1 cellular context compared by ENCODE assay signal in the genomic region with DNA sequence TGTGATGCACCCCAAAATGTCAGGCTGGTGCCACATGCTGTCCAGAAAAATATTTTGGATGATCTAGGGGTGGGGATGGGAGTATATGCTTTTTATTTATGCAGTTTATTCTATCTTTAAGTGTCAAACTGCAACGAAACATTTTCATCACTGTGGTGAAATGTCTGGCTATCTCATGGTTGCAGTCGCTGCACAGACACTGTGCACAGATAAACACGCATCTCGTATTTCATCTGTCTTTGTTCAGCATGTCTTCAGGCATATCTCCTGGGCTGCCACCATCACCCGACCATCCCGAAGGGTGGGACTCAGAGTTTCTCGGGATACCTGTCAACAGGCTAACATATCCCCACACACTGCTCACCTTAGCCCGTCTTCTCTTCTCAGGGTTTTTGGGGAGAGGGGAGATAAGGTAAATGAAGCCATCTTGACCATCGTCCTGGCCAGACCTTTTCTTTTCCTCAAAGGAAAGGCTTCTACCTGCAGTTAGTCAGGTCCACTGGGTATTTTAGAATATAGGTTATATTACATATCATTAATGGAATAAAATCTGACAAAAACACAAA.
A peak's percentile ranks its signal among the peaks of the same experiment; 100 is the strongest.
TF ChIP-seq lines count a peak whose summit lies in the region.

No MANE protein-coding gene starts in this region.

TF ChIP-seq in K562, 482 proteins besides CTCF, POLR2A, EP300 and RAD21 (continued from another document and continues in another):
- TF ChIP-seq, protein P1, sequence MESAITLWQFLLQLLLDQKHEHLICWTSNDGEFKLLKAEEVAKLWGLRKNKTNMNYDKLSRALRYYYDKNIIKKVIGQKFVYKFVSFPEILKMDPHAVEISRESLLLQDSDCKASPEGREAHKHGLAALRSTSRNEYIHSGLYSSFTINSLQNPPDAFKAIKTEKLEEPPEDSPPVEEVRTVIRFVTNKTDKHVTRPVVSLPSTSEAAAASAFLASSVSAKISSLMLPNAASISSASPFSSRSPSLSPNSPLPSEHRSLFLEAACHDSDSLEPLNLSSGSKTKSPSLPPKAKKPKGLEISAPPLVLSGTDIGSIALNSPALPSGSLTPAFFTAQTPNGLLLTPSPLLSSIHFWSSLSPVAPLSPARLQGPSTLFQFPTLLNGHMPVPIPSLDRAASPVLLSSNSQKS (CRISPR knock-in tag; IDR thresholded peaks at IDR 0.05): no peak
- no peak for TF ChIP-seq CBX5 (IDR thresholded peaks at IDR 0.05; ENCODE audit: borderline replicate concordance, low read depth)
- TF ChIP-seq, protein P2, sequence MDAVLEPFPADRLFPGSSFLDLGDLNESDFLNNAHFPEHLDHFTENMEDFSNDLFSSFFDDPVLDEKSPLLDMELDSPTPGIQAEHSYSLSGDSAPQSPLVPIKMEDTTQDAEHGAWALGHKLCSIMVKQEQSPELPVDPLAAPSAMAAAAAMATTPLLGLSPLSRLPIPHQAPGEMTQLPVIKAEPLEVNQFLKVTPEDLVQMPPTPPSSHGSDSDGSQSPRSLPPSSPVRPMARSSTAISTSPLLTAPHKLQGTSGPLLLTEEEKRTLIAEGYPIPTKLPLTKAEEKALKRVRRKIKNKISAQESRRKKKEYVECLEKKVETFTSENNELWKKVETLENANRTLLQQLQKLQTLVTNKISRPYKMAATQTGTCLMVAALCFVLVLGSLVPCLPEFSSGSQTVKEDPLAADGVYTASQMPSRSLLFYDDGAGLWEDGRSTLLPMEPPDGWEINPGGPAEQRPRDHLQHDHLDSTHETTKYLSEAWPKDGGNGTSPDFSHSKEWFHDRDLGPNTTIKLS (IDR thresholded peaks at IDR 0.05; ENCODE audit: borderline replicate concordance, low read depth): peak; percentile 40; the same call in 1 of the 2 replicates
- TF ChIP-seq, protein P3, sequence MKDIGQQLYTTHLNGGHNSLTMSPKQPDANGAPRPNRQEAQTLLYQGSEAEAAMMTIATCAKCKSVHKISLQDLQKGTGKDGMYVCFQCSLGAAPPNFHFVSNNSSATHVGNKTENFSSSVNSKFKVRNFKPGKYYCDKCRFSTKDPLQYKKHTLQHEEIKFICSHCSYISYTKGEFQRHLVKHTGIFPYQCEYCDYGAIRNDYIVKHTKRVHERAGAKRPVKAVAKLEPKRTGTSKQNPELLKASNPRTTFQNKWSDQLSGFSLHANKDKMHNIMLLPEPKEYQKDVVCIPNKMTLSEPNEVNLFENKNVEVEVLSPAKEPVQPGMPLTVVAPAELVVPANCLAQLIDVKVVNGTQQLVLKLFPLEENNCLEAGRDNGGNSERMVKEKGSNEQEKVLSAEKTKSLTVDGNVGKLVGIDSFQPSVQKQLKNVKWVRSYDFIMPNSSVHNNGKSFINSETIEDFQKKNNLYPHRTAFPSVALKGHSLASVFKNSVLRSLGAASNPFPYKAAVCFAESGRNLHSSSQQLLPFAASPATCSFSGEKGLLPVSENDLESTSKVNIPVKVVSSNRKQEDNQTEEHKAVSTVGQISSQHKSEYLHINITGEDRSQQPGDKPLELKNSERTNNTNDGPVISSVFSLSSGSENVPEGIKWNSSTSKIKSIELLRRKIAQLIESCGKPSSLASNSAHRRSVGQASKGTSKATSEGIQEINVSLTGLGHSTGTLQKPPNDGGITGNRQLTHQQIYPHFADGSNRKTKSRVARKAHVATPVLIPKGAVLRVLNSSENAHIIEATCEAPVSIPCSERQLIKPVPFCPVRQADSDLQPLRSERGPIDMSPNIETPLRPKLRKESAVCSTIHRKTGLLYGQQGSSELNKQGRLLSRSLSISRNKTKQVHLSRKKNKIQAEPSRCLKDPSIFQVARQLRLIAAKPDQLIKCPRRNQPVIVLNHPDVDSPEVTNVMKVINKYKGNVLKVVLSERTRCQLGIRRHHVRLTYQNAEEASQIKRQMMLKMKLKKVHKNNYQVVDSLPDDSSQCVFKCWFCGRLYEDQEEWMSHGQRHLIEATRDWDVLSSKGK (CRISPR knock-in tag; IDR thresholded peaks at IDR 0.05): no peak
- TF ChIP-seq, protein P4, sequence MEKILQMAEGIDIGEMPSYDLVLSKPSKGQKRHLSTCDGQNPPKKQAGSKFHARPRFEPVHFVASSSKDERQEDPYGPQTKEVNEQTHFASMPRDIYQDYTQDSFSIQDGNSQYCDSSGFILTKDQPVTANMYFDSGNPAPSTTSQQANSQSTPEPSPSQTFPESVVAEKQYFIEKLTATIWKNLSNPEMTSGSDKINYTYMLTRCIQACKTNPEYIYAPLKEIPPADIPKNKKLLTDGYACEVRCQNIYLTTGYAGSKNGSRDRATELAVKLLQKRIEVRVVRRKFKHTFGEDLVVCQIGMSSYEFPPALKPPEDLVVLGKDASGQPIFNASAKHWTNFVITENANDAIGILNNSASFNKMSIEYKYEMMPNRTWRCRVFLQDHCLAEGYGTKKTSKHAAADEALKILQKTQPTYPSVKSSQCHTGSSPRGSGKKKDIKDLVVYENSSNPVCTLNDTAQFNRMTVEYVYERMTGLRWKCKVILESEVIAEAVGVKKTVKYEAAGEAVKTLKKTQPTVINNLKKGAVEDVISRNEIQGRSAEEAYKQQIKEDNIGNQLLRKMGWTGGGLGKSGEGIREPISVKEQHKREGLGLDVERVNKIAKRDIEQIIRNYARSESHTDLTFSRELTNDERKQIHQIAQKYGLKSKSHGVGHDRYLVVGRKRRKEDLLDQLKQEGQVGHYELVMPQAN (IDR thresholded peaks at IDR 0.05; ENCODE audit: borderline replicate concordance): no peak
- TF ChIP-seq, protein P5, sequence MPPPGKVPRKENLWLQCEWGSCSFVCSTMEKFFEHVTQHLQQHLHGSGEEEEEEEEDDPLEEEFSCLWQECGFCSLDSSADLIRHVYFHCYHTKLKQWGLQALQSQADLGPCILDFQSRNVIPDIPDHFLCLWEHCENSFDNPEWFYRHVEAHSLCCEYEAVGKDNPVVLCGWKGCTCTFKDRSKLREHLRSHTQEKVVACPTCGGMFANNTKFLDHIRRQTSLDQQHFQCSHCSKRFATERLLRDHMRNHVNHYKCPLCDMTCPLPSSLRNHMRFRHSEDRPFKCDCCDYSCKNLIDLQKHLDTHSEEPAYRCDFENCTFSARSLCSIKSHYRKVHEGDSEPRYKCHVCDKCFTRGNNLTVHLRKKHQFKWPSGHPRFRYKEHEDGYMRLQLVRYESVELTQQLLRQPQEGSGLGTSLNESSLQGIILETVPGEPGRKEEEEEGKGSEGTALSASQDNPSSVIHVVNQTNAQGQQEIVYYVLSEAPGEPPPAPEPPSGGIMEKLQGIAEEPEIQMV (tag; conservative IDR thresholded peaks at IDR 0.05; ENCODE audit: low read depth): no peak
- TF ChIP-seq, protein P6, sequence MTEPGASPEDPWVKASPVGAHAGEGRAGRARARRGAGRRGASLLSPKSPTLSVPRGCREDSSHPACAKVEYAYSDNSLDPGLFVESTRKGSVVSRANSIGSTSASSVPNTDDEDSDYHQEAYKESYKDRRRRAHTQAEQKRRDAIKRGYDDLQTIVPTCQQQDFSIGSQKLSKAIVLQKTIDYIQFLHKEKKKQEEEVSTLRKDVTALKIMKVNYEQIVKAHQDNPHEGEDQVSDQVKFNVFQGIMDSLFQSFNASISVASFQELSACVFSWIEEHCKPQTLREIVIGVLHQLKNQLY (CRISPR knock-in tag; conservative IDR thresholded peaks at IDR 0.05): no peak
- TF ChIP-seq ZNF699 (CRISPR knock-in tag; IDR thresholded peaks at IDR 0.05; ENCODE audit: insufficient replicate concordance): no peak
- TF ChIP-seq SOX6 (IDR thresholded peaks at IDR 0.05): peak; percentile 97
- TF ChIP-seq DIDO1 (tag; IDR thresholded peaks at IDR 0.05; ENCODE audit: low read depth): no peak
- TF ChIP-seq, protein P7, sequence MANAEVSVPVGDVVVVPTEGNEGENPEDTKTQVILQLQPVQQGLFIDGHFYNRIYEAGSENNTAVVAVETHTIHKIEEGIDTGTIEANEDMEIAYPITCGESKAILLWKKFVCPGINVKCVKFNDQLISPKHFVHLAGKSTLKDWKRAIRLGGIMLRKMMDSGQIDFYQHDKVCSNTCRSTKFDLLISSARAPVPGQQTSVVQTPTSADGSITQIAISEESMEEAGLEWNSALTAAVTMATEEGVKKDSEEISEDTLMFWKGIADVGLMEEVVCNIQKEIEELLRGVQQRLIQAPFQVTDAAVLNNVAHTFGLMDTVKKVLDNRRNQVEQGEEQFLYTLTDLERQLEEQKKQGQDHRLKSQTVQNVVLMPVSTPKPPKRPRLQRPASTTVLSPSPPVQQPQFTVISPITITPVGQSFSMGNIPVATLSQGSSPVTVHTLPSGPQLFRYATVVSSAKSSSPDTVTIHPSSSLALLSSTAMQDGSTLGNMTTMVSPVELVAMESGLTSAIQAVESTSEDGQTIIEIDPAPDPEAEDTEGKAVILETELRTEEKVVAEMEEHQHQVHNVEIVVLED (CRISPR knock-in tag; IDR thresholded peaks at IDR 0.05): no peak
- TF ChIP-seq, protein P8, sequence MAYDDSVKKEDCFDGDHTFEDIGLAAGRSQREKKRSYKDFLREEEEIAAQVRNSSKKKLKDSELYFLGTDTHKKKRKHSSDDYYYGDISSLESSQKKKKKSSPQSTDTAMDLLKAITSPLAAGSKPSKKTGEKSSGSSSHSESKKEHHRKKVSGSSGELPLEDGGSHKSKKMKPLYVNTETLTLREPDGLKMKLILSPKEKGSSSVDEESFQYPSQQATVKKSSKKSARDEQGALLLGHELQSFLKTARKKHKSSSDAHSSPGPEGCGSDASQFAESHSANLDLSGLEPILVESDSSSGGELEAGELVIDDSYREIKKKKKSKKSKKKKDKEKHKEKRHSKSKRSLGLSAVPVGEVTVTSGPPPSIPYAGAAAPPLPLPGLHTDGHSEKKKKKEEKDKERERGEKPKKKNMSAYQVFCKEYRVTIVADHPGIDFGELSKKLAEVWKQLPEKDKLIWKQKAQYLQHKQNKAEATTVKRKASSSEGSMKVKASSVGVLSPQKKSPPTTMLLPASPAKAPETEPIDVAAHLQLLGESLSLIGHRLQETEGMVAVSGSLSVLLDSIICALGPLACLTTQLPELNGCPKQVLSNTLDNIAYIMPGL (CRISPR knock-in tag; IDR thresholded peaks at IDR 0.05): no peak
- no peak for TF ChIP-seq HDGF (IDR thresholded peaks at IDR 0.05)
- TF ChIP-seq, protein P9, sequence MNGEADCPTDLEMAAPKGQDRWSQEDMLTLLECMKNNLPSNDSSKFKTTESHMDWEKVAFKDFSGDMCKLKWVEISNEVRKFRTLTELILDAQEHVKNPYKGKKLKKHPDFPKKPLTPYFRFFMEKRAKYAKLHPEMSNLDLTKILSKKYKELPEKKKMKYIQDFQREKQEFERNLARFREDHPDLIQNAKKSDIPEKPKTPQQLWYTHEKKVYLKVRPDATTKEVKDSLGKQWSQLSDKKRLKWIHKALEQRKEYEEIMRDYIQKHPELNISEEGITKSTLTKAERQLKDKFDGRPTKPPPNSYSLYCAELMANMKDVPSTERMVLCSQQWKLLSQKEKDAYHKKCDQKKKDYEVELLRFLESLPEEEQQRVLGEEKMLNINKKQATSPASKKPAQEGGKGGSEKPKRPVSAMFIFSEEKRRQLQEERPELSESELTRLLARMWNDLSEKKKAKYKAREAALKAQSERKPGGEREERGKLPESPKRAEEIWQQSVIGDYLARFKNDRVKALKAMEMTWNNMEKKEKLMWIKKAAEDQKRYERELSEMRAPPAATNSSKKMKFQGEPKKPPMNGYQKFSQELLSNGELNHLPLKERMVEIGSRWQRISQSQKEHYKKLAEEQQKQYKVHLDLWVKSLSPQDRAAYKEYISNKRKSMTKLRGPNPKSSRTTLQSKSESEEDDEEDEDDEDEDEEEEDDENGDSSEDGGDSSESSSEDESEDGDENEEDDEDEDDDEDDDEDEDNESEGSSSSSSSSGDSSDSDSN (IDR thresholded peaks at IDR 0.05; ENCODE audit: borderline replicate concordance in 1 of 2, low read depth in 2 of 2, low read length in 2 of 2): no peak
- TF ChIP-seq GTF2A2 (tag; IDR thresholded peaks at IDR 0.05): no peak
- TF ChIP-seq, protein P10, sequence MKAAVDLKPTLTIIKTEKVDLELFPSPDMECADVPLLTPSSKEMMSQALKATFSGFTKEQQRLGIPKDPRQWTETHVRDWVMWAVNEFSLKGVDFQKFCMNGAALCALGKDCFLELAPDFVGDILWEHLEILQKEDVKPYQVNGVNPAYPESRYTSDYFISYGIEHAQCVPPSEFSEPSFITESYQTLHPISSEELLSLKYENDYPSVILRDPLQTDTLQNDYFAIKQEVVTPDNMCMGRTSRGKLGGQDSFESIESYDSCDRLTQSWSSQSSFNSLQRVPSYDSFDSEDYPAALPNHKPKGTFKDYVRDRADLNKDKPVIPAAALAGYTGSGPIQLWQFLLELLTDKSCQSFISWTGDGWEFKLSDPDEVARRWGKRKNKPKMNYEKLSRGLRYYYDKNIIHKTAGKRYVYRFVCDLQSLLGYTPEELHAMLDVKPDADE (conservative IDR thresholded peaks at IDR 0.05; ENCODE audit: control insufficient read depth, low read depth, low read length): no peak
- no peak for TF ChIP-seq LARP7 (IDR thresholded peaks at IDR 0.05)
- TF ChIP-seq JUND (IDR thresholded peaks at IDR 0.05; ENCODE audit: borderline replicate concordance, low read depth, low read length): peak; percentile 74
- peak; percentile 76; the same call in 2 of the 3 replicates for TF ChIP-seq JUND (tag; IDR thresholded peaks at IDR 0.05; ENCODE audit: borderline replicate concordance, low read depth, low read length)
- TF ChIP-seq MYBL2 (IDR thresholded peaks at IDR 0.05; ENCODE audit: low read depth): no peak
- TF ChIP-seq MYBL2 (CRISPR knock-in tag; IDR thresholded peaks at IDR 0.05; ENCODE audit: borderline replicate concordance): no peak
- no peak for TF ChIP-seq ZFP30 (CRISPR knock-in tag; IDR thresholded peaks at IDR 0.05; ENCODE audit: borderline replicate concordance)
- no peak for TF ChIP-seq NR1H2 (CRISPR knock-in tag; IDR thresholded peaks at IDR 0.05)
- TF ChIP-seq HSF4 (CRISPR knock-in tag; IDR thresholded peaks at IDR 0.05; ENCODE audit: borderline replicate concordance): no peak
- TF ChIP-seq ERF (CRISPR knock-in tag; IDR thresholded peaks at IDR 0.05): no peak
- TF ChIP-seq ZNF551 (CRISPR knock-in tag; IDR thresholded peaks at IDR 0.05): no peak
- TF ChIP-seq, protein P11, sequence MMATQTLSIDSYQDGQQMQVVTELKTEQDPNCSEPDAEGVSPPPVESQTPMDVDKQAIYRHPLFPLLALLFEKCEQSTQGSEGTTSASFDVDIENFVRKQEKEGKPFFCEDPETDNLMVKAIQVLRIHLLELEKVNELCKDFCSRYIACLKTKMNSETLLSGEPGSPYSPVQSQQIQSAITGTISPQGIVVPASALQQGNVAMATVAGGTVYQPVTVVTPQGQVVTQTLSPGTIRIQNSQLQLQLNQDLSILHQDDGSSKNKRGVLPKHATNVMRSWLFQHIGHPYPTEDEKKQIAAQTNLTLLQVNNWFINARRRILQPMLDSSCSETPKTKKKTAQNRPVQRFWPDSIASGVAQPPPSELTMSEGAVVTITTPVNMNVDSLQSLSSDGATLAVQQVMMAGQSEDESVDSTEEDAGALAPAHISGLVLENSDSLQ (IDR thresholded peaks at IDR 0.05): peak; percentile 78
- no peak for TF ChIP-seq ZNF253 (CRISPR knock-in tag; conservative IDR thresholded peaks at IDR 0.05)
- no peak for TF ChIP-seq FUS (optimal IDR thresholded peaks at IDR 0.05; ENCODE audit: low read depth, low read length)
- no peak for TF ChIP-seq SMC3 (conservative IDR thresholded peaks at IDR 0.05; ENCODE audit: insufficient read depth, low read depth, low read length)
- TF ChIP-seq, protein P12, sequence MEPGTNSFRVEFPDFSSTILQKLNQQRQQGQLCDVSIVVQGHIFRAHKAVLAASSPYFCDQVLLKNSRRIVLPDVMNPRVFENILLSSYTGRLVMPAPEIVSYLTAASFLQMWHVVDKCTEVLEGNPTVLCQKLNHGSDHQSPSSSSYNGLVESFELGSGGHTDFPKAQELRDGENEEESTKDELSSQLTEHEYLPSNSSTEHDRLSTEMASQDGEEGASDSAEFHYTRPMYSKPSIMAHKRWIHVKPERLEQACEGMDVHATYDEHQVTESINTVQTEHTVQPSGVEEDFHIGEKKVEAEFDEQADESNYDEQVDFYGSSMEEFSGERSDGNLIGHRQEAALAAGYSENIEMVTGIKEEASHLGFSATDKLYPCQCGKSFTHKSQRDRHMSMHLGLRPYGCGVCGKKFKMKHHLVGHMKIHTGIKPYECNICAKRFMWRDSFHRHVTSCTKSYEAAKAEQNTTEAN (CRISPR knock-in tag; IDR thresholded peaks at IDR 0.05): no peak
- TF ChIP-seq ZZZ3 (IDR thresholded peaks at IDR 0.05): no peak
- peak; percentile 90 for TF ChIP-seq ZEB2 (IDR thresholded peaks at IDR 0.05)
